8 cellular contexts compared by ENCODE assay signal in the genomic region with DNA sequence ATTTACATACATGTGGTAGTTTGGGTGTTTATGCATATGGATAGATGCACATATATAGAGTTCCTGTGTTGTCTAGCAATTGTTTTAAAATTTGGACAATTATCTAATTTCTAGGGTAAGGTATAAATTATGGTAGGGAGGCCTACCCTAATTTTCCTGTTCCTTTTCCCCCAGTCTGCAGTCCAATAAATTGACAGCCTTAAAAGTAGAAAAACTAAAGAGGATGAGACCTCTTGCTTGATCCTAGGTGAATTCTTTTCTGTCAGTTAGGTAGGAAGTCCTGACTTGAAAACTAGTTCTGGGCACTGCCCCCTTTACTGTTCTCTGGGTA. TPM values are rescaled to one million over a fixed set of nuclear protein-coding genes. Genes with fewer than 3 reads are reported as not detected.
DNase-seq lines count a peak whose midpoint lies in the region; ATAC-seq, FAIRE-seq and TF ChIP-seq lines count a peak whose summit lies in the region.

No MANE protein-coding gene starts in this region.

- TF ChIP-seq RAD21 in HepG2 (CRISPR knock-in tag; IDR thresholded peaks at IDR 0.05) = no peak

- peak overlapping the region; percentile 82 for H2AFZ ChIP-seq in HepG2 (ENCODE audit: low read length)

- peaks cover 35% of the 10 kb centered on the region for H3K36me3 Mint-ChIP-seq in T-helper 1 cell treated with Interleukin-12 subunit alpha and Interleukin-12 subunit beta and Interleukin-4 antibody, amounts not matched to agents 30 μg/mL and 1 μg/mL, for 36 hours (ENCODE audit: low read depth)
- peaks cover 31% of the 10 kb centered on the region for H3K36me3 Mint-ChIP-seq in activated T-helper 1 cell treated with anti-CD3 and anti-CD28 coated beads, Interleukin-12 subunit alpha, Interleukin-12 subunit beta, Interleukin-2, Interleukin-4 antibody, amounts not matched to agents 30 ng/mL and 10 ng/mL and 1 ng/mL, durations not matched to agents 14 hours and 24 hours and 36 hours (ENCODE audit: low read depth)

- H3K4me1 Mint-ChIP-seq in T-helper 1 cell treated with Interleukin-12 subunit alpha and Interleukin-12 subunit beta and Interleukin-4 antibody, amounts not matched to agents 30 μg/mL and 1 μg/mL, for 36 hours (ENCODE audit: low read depth) = peaks cover 47% of the 10 kb centered on the region
- peaks cover 63% of the 10 kb centered on the region for H3K4me1 Mint-ChIP-seq in activated T-helper 1 cell treated with anti-CD3 and anti-CD28 coated beads, Interleukin-12 subunit alpha, Interleukin-12 subunit beta, Interleukin-2, Interleukin-4 antibody, amounts not matched to agents 30 ng/mL and 10 ng/mL and 1 ng/mL, durations not matched to agents 14 hours and 24 hours and 36 hours (ENCODE audit: low read depth)

- no peaks in the 10 kb centered on the region for H3K9me3 ChIP-seq in HepG2 (ENCODE audit: low read length)

- DNase-seq in T-helper 1 cell (no peak), HepG2 (ENCODE audit: low spot score) (no peak), NCI-H2196 treated with DMSO at 0.1 percent for 48 hours (lab: John Stamatoyannopoulos, UW; ENCODE audit: unreplicated experiment) (no peak), CD1c-positive myeloid dendritic cell (ENCODE audit: extremely low spot score) (no peak)
- DNase-seq in activated T-helper 1 cell treated with anti-CD3 and anti-CD28 coated beads, Interleukin-12 subunit alpha, Interleukin-12 subunit beta, Interleukin-2, Interleukin-4 antibody, amounts not matched to agents 30 ng/mL and 10 ng/mL and 1 ng/mL, durations not matched to agents 14 hours and 24 hours and 36 hours (ENCODE audit: low spot score) = no peak

- H3K36me3 ChIP-seq in HepG2 (replicated peaks in 1 of 2; ENCODE audit: control insufficient read depth in 1 of 2, insufficient read depth in 2 of 2, low read length in 2 of 2) = 0 out of 5 replicates have a peak, but pooled peaks cover 1 to 4% of the 10 kb centered on the region in 2 experiments

- H4K20me1 ChIP-seq in HepG2 (ENCODE audit: insufficient read depth, low read length) = peaks cover 12% of the 10 kb centered on the region; the same call in 1 of the 2 replicates

- H3K27ac ChIP-seq in HepG2 (ENCODE audit: extremely low read length, insufficient read depth, low read length) (peak overlapping the region; percentile 99), temporal lobe (ENCODE audit: low read depth, low read length) (peak overlapping the region; percentile 97)

- no peak for TF ChIP-seq POLR2A in HepG2 (IDR thresholded peaks at IDR 0.05; ENCODE audit: insufficient read depth in 1 of 2, low read depth in 2 of 2, low read length in 2 of 2)

- in situ Hi-C loops in HepG2 (cut with HindIII; ENCODE audit: extremely low pct_ligation_motif_present, low pct_unique_long_range_greater_than_20kb) = loop anchor here (25.0 kb wide), 1 partner anchor 628 kb away; no protein-coding TSS in a partner anchor

- H3K79me2 ChIP-seq in HepG2 (ENCODE audit: insufficient read depth, low read length) = peaks cover 41% of the 10 kb centered on the region

- TF ChIP-seq CTCF in HepG2 (CRISPR knock-in tag; IDR thresholded peaks at IDR 0.05) = no peak

- ATAC-seq in HepG2 (no peak; the same call in 2 of the 3 replicates), HG03469 (IDR thresholded peaks at IDR 0.05; ENCODE audit: unreplicated experiment) (no peak)

- no peak for TF ChIP-seq EP300 in HepG2 (IDR thresholded peaks at IDR 0.05; ENCODE audit: low read depth in 2 of 2, low read length in 2 of 2)
- TF ChIP-seq EP300 in HepG2 (CRISPR knock-in tag; IDR thresholded peaks at IDR 0.05; ENCODE audit: borderline replicate concordance) = no peak

- H3K27me3 ChIP-seq in HepG2 (ENCODE audit: control insufficient read depth in 1 of 2, insufficient read depth in 2 of 2, low read length in 2 of 2) = no peaks in the 10 kb centered on the region; a peak in 2 of 5 replicates

- intact Hi-C loops in activated T-helper 1 cell treated with anti-CD3 and anti-CD28 coated beads, Interleukin-12 subunit alpha, Interleukin-12 subunit beta, Interleukin-2, Interleukin-4 antibody, amounts not matched to agents 30 ng/mL and 10 ng/mL and 1 ng/mL, durations not matched to agents 14 hours and 24 hours and 36 hours (cut with micrococcal nuclease) = loop anchor here (1.0 to 10.0 kb wide), 12 partner anchors 17 to 1990 kb away; a partner anchor contains a TSS
- intact Hi-C loops in HepG2 (cut with micrococcal nuclease; ENCODE audit: unreplicated experiment) = loop anchor here (5.0 kb wide), 1 partner anchor 153 kb away; a partner anchor contains a TSS

- H3K9ac ChIP-seq in HepG2 (ENCODE audit: insufficient read depth, low read depth, low read length) = peak overlapping the region; percentile 99

- FAIRE-seq in HepG2 (lab: Jason Lieb, UNC) = no peak

- H3K4me2 ChIP-seq in HepG2 (ENCODE audit: low read depth, low read length) = peak overlapping the region; percentile 98

- BruUV-seq in HepG2 (replicated peaks; lab: Mats Ljungman, UMichigan) = no TSS peak

- no peaks in the 10 kb centered on the region for H3K9me3 Mint-ChIP-seq in T-helper 1 cell treated with Interleukin-12 subunit alpha and Interleukin-12 subunit beta and Interleukin-4 antibody, amounts not matched to agents 30 μg/mL and 1 μg/mL, for 36 hours
- H3K9me3 Mint-ChIP-seq in activated T-helper 1 cell treated with anti-CD3 and anti-CD28 coated beads, Interleukin-12 subunit alpha, Interleukin-12 subunit beta, Interleukin-2, Interleukin-4 antibody, amounts not matched to agents 30 ng/mL and 10 ng/mL and 1 ng/mL, durations not matched to agents 14 hours and 24 hours and 36 hours = no peaks in the 10 kb centered on the region

- H3K4me3 ChIP-seq in HepG2 (replicated peaks in 1 of 3; ENCODE audit: insufficient read depth in 1 of 3, low read depth in 2 of 3, low read length in 3 of 3) = peak overlapping the region; percentile 92 to 96 (median 96)

- CTCF ChIA-PET in HepG2 (lab: Yijun Ruan, JAX; ENCODE audit: low intra/inter-chr PET ratio, low total read pairs) = interaction anchor here (1.4 kb wide), 1 partner anchor 22 kb away, joined by 4 read pairs; no protein-coding TSS in a partner anchor

- peak overlapping the region; percentile 91 for H3K4me3 Mint-ChIP-seq in T-helper 1 cell treated with Interleukin-12 subunit alpha and Interleukin-12 subunit beta and Interleukin-4 antibody, amounts not matched to agents 30 μg/mL and 1 μg/mL, for 36 hours
- peak overlapping the region; percentile 86 for H3K4me3 Mint-ChIP-seq in activated T-helper 1 cell treated with anti-CD3 and anti-CD28 coated beads, Interleukin-12 subunit alpha, Interleukin-12 subunit beta, Interleukin-2, Interleukin-4 antibody, amounts not matched to agents 30 ng/mL and 10 ng/mL and 1 ng/mL, durations not matched to agents 14 hours and 24 hours and 36 hours

- no peaks in the 10 kb centered on the region for H3K27me3 Mint-ChIP-seq in T-helper 1 cell treated with Interleukin-12 subunit alpha and Interleukin-12 subunit beta and Interleukin-4 antibody, amounts not matched to agents 30 μg/mL and 1 μg/mL, for 36 hours (ENCODE audit: low read depth)
- no peaks in the 10 kb centered on the region for H3K27me3 Mint-ChIP-seq in activated T-helper 1 cell treated with anti-CD3 and anti-CD28 coated beads, Interleukin-12 subunit alpha, Interleukin-12 subunit beta, Interleukin-2, Interleukin-4 antibody, amounts not matched to agents 30 ng/mL and 10 ng/mL and 1 ng/mL, durations not matched to agents 14 hours and 24 hours and 36 hours (ENCODE audit: insufficient read depth)

- peak overlapping the region; percentile 99 for H3K27ac Mint-ChIP-seq in T-helper 1 cell treated with Interleukin-12 subunit alpha and Interleukin-12 subunit beta and Interleukin-4 antibody, amounts not matched to agents 30 μg/mL and 1 μg/mL, for 36 hours
- H3K27ac Mint-ChIP-seq in activated T-helper 1 cell treated with anti-CD3 and anti-CD28 coated beads, Interleukin-12 subunit alpha, Interleukin-12 subunit beta, Interleukin-2, Interleukin-4 antibody, amounts not matched to agents 30 ng/mL and 10 ng/mL and 1 ng/mL, durations not matched to agents 14 hours and 24 hours and 36 hours = peak overlapping the region; percentile 99

- H3K4me1 ChIP-seq in HepG2 (ENCODE audit: insufficient read depth, low read length) = peaks cover 28% of the 10 kb centered on the region

- POLR2A ChIA-PET in HepG2 (lab: Yijun Ruan, JAX) = interaction anchor here (1.4 to 4.7 kb wide), 4 partner anchors 10 to 363 kb away, joined by 3 to 66 read pairs (median 19); no protein-coding TSS in a partner anchor

RNA-seq across cellular contexts. Expression of a gene that starts 2.1 kb away (rescaled TPM):
- 54.8 and 61.9 TPM in 2 replicates for total RNA-seq in activated T-helper 1 cell treated with anti-CD3 and anti-CD28 coated beads, Interleukin-12 subunit alpha, Interleukin-12 subunit beta, Interleukin-2, Interleukin-4 antibody, amounts not matched to agents 30 ng/mL and 10 ng/mL and 1 ng/mL, durations not matched to agents 14 hours and 24 hours and 36 hours
- 37.2 and 39.6 TPM in 2 replicates for total RNA-seq in HepG2 (2016; rRNA removed; fragmentation: Illumina TruSeq; extraction: Trizol)
- total RNA-seq in HepG2 (2016; cell fraction: cytosol; rRNA removed; fragmentation: Illumina TruSeq; extraction: Trizol; ENCODE audit: low read depth) = 7.8 TPM in 2 replicates
- 39.5 and 39.9 TPM in 2 replicates for total RNA-seq in HepG2 (2016; cell fraction: insoluble cytoplasmic fraction; rRNA removed; fragmentation: Illumina TruSeq; extraction: Trizol)
- total RNA-seq in HepG2 (2016; cell fraction: membrane; rRNA removed; fragmentation: Illumina TruSeq; extraction: Trizol) = 22.3 and 22.5 TPM in 2 replicates
- total RNA-seq in HepG2 (2016; cell fraction: nucleus; rRNA removed; fragmentation: Illumina TruSeq; extraction: Trizol) = 31.7 and 35.6 TPM in 2 replicates
- 18.8 and 20.1 TPM in 2 replicates for polyA plus RNA-seq in HepG2 (2011; rRNA removed)
- 14.5 and 17.0 TPM in 2 replicates for polyA plus RNA-seq in HepG2 (2011; cell fraction: cytosol; rRNA removed)
- 9.6 and 9.9 TPM in 2 replicates for polyA plus RNA-seq in HepG2 (2011; cell fraction: nucleus; rRNA removed)
- 30.9 and 36.9 TPM in 2 replicates for polyA plus RNA-seq in HepG2 (2012)
- polyA plus RNA-seq in HepG2 (2016; cell fraction: cytosol; fragmentation: Illumina TruSeq; extraction: Trizol; ENCODE audit: low read depth) = 3.1 TPM in 2 replicates
- polyA plus RNA-seq in HepG2 (2016; cell fraction: insoluble cytoplasmic fraction; fragmentation: Illumina TruSeq; extraction: Trizol; ENCODE audit: low read depth) = 48.4 and 51.0 TPM in 2 replicates
- 11.6 TPM in 2 replicates for polyA plus RNA-seq in HepG2 (2016; cell fraction: membrane; fragmentation: Illumina TruSeq; extraction: Trizol; ENCODE audit: low read depth)
- polyA plus RNA-seq in HepG2 (2016; cell fraction: nucleus; fragmentation: Illumina TruSeq; extraction: Trizol; ENCODE audit: insufficient read depth, low read depth) = 40.3 and 40.5 TPM in 2 replicates
- polyA minus RNA-seq in HepG2 (2011; rRNA and poly(A)+ RNA removed; ENCODE audit: low replicate concordance) = 10.2 and 11.3 TPM in 2 replicates
- 18.2 and 23.5 TPM in 2 replicates for polyA minus RNA-seq in HepG2 (2011; cell fraction: cytosol; rRNA and poly(A)+ RNA removed)
- polyA minus RNA-seq in HepG2 (2011; cell fraction: nucleus; rRNA and poly(A)+ RNA removed) = 27.1 and 37.2 TPM in 2 replicates
- total RNA-seq in temporal lobe = 107 TPM

RNA-seq across cellular contexts. Expression of a gene that starts 19.1 kb away (rescaled TPM):
- total RNA-seq in activated T-helper 1 cell treated with anti-CD3 and anti-CD28 coated beads, Interleukin-12 subunit alpha, Interleukin-12 subunit beta, Interleukin-2, Interleukin-4 antibody, amounts not matched to agents 30 ng/mL and 10 ng/mL and 1 ng/mL, durations not matched to agents 14 hours and 24 hours and 36 hours = 7.9 and 8.9 TPM in 2 replicates
- total RNA-seq in HepG2 (2016; rRNA removed; fragmentation: Illumina TruSeq; extraction: Trizol) (1.2 and 1.4 TPM in 2 replicates), temporal lobe (17.0 TPM)
- total RNA-seq in HepG2 (2016; cell fraction: cytosol; rRNA removed; fragmentation: Illumina TruSeq; extraction: Trizol; ENCODE audit: low read depth) = 1.2 TPM in 1 of 2 replicates, not detected in the other
- total RNA-seq in HepG2 (2016; cell fraction: insoluble cytoplasmic fraction; rRNA removed; fragmentation: Illumina TruSeq; extraction: Trizol) = 1.3 TPM in 2 replicates
- total RNA-seq in HepG2 (2016; cell fraction: membrane; rRNA removed; fragmentation: Illumina TruSeq; extraction: Trizol) = 1.00 and 1.5 TPM in 2 replicates
- 0.99 and 1.4 TPM in 2 replicates for total RNA-seq in HepG2 (2016; cell fraction: nucleus; rRNA removed; fragmentation: Illumina TruSeq; extraction: Trizol)
- polyA plus RNA-seq in HepG2 (2011; rRNA removed) = 1.5 and 2.0 TPM in 2 replicates
- polyA plus RNA-seq in HepG2 (2011; cell fraction: cytosol; rRNA removed) = 0.97 and 1.0 TPM in 2 replicates
- polyA plus RNA-seq in HepG2 (2011; cell fraction: nucleus; rRNA removed) = 4.7 and 5.3 TPM in 2 replicates
- polyA plus RNA-seq in HepG2 (2012) = 0.60 and 2.4 TPM in 2 replicates
- 0.41 and 0.74 TPM in 2 replicates for polyA plus RNA-seq in HepG2 (2016; cell fraction: cytosol; fragmentation: Illumina TruSeq; extraction: Trizol; ENCODE audit: low read depth)
- 0.99 and 1.1 TPM in 2 replicates for polyA plus RNA-seq in HepG2 (2016; cell fraction: insoluble cytoplasmic fraction; fragmentation: Illumina TruSeq; extraction: Trizol; ENCODE audit: low read depth)
- 1.0 and 1.8 TPM in 2 replicates for polyA plus RNA-seq in HepG2 (2016; cell fraction: membrane; fragmentation: Illumina TruSeq; extraction: Trizol; ENCODE audit: low read depth)
- 4.4 and 4.9 TPM in 2 replicates for polyA plus RNA-seq in HepG2 (2016; cell fraction: nucleus; fragmentation: Illumina TruSeq; extraction: Trizol; ENCODE audit: insufficient read depth, low read depth)
- polyA minus RNA-seq in HepG2 (2011; rRNA and poly(A)+ RNA removed; ENCODE audit: low replicate concordance) = 1.8 TPM in 1 of 2 replicates, not detected in the other
- polyA minus RNA-seq in HepG2 (2011; cell fraction: cytosol; rRNA and poly(A)+ RNA removed) = 0.69 TPM in 1 of 2 replicates, not detected in the other
- 1.9 and 2.9 TPM in 2 replicates for polyA minus RNA-seq in HepG2 (2011; cell fraction: nucleus; rRNA and poly(A)+ RNA removed)
